13 cellular contexts compared by ENCODE assay signal in the genomic region with DNA sequence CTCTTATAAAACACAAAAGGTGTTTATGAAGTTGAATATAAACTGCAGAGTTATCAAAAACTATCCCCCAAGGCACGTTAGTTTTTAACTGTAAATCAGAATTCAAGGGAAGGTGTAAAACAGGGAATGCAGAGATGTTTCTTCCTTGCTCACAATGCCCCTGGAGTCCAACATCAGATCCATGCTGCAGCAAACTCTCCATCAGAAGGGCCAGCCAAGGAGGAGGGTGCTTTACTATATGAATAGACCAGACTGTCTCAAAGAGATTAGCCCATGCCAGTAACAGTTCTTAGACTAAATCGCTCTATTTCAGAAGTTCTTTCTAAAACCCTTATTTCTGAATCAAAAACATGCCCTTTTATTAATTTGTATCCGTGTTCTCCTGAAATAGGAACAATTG.
DNase-seq lines count a peak whose midpoint lies in the region; ATAC-seq and TF ChIP-seq lines count a peak whose summit lies in the region.
"Had no signal": no experiment of that assay in that cellular context is flagged by ENCODE, and none has a peak within 500 bp of the region (broad histone marks: within the 10 kb centered on the region; RNA-seq: fewer than 3 reads in every experiment).

No MANE protein-coding gene starts in this region.

- H3K9me2 ChIP-seq in hepatocyte (replicated peaks; ENCODE audit: insufficient read depth): no peaks in the 10 kb centered on the region

- DNase-seq in hepatocyte (ENCODE audit: low spot score): no peak
- peak in 11 of 49 donors; percentile 0 to 33 (median 3) for DNase-seq in substantia nigra (lab: John Stamatoyannopoulos, UW)
- no peak for DNase-seq in H4 (ENCODE audit: low spot score)
- DNase-seq: activated CD8-positive, alpha-beta memory T cell treated with anti-CD3 and anti-CD28 coated beads, Interleukin-2, amount 10 ng/mL, durations not matched to agents 7 days and 5 days; activated gamma-delta T cell treated with Interleukin-2 at 50 U/mL for 16 hours; islet precursor cell; stimulated activated CD8-positive, alpha-beta memory T cell treated with anti-CD3 and anti-CD28 coated beads, Interleukin-4, amount 100 ng/mL, for 48 hours had no signal

- H3K4me2 ChIP-seq in hepatocyte: no peak overlapping the region
- H3K4me2 ChIP-seq: BLaER1 had no signal

- no peaks in the 10 kb centered on the region for H3K27me3 ChIP-seq in hepatocyte
- H3K27me3 ChIP-seq: BLaER1 had no signal

- 79% methylated on average over 3 of the region's 3 CpGs for WGBS in hepatocyte (ENCODE audit: low lambda C conversion rate, missing lambda C conversion rate)

- TF ChIP-seq CTCF in hepatocyte (IDR thresholded peaks at IDR 0.05; ENCODE audit: poor library complexity): no peak

- no peak overlapping the region for H3K4me3 ChIP-seq in hepatocyte
- H3K4me3 ChIP-seq: BLaER1 had no signal

- no peaks in the 10 kb centered on the region for H3K79me2 ChIP-seq in hepatocyte

- H3K4me1 ChIP-seq in hepatocyte (ENCODE audit: insufficient read depth): peaks cover 34% of the 10 kb centered on the region
- H3K4me1 ChIP-seq: BLaER1 had no signal

- H2AFZ ChIP-seq in hepatocyte: no peak overlapping the region

- H3K36me3 ChIP-seq in hepatocyte (replicated peaks; ENCODE audit: insufficient read depth, low read depth): no peaks in the 10 kb centered on the region
- H3K36me3 ChIP-seq: BLaER1 had no signal

- H3K9me3 ChIP-seq in hepatocyte (ENCODE audit: low read depth): no peaks in the 10 kb centered on the region
- H3K9me3 ChIP-seq: BLaER1 had no signal

- ATAC-seq in HG03175 (IDR thresholded peaks at IDR 0.05; ENCODE audit: unreplicated experiment): peak; percentile 3
- ATAC-seq in SK-N-SH treated with all-trans-retinoic acid at 6 μM for 48 hours: peak; percentile 62
- ATAC-seq in GM21381 (IDR thresholded peaks at IDR 0.05; ENCODE audit: unreplicated experiment): no peak
- ATAC-seq in HG02588 (IDR thresholded peaks at IDR 0.05; ENCODE audit: unreplicated experiment): no peak

- no peaks in the 10 kb centered on the region for H4K20me1 ChIP-seq in hepatocyte (ENCODE audit: insufficient read depth, poor library complexity, severe bottlenecking)
- H4K20me1 ChIP-seq: BLaER1 had no signal

- H3K27ac ChIP-seq in hepatocyte: peak overlapping the region; percentile 8
- H3K27ac ChIP-seq in substantia nigra (ENCODE audit: low read depth, low read length, poor library complexity, severe bottlenecking): peak overlapping the region; percentile 40
- H3K27ac ChIP-seq: BLaER1, RWPE1 had no signal

TF ChIP-seq in SK-N-SH treated with all-trans-retinoic acid at 6 μM for 48 hours, 23 proteins besides CTCF, POLR2A, EP300 and RAD21:
- TF ChIP-seq ZNF565 (CRISPR knock-in tag; conservative IDR thresholded peaks at IDR 0.05; ENCODE audit: low read depth) (no peak), CSDC2 (CRISPR knock-in tag; IDR thresholded peaks at IDR 0.05) (no peak), GLIS3 (CRISPR knock-in tag; IDR thresholded peaks at IDR 0.05) (no peak), ARNTL (CRISPR knock-in tag; IDR thresholded peaks at IDR 0.05; ENCODE audit: borderline replicate concordance, low read depth) (no peak), ZFP3 (CRISPR knock-in tag; IDR thresholded peaks at IDR 0.05) (no peak), RARB (CRISPR knock-in tag; IDR thresholded peaks at IDR 0.05) (no peak), ZC3H10 (CRISPR knock-in tag; IDR thresholded peaks at IDR 0.05) (no peak), ISL1 (CRISPR knock-in tag; IDR thresholded peaks at IDR 0.05) (no peak), ZNF70 (CRISPR knock-in tag; IDR thresholded peaks at IDR 0.05) (no peak), ZFP30 (CRISPR knock-in tag; IDR thresholded peaks at IDR 0.05) (no peak), OSR1 (CRISPR knock-in tag; IDR thresholded peaks at IDR 0.05) (no peak)
- TF ChIP-seq, protein P1, sequence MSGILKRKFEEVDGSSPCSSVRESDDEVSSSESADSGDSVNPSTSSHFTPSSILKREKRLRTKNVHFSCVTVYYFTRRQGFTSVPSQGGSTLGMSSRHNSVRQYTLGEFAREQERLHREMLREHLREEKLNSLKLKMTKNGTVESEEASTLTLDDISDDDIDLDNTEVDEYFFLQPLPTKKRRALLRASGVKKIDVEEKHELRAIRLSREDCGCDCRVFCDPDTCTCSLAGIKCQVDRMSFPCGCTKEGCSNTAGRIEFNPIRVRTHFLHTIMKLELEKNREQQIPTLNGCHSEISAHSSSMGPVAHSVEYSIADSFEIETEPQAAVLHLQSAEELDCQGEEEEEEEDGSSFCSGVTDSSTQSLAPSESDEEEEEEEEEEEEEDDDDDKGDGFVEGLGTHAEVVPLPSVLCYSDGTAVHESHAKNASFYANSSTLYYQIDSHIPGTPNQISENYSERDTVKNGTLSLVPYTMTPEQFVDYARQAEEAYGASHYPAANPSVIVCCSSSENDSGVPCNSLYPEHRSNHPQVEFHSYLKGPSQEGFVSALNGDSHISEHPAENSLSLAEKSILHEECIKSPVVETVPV (CRISPR knock-in tag; IDR thresholded peaks at IDR 0.05): no peak
- TF ChIP-seq, protein P2, sequence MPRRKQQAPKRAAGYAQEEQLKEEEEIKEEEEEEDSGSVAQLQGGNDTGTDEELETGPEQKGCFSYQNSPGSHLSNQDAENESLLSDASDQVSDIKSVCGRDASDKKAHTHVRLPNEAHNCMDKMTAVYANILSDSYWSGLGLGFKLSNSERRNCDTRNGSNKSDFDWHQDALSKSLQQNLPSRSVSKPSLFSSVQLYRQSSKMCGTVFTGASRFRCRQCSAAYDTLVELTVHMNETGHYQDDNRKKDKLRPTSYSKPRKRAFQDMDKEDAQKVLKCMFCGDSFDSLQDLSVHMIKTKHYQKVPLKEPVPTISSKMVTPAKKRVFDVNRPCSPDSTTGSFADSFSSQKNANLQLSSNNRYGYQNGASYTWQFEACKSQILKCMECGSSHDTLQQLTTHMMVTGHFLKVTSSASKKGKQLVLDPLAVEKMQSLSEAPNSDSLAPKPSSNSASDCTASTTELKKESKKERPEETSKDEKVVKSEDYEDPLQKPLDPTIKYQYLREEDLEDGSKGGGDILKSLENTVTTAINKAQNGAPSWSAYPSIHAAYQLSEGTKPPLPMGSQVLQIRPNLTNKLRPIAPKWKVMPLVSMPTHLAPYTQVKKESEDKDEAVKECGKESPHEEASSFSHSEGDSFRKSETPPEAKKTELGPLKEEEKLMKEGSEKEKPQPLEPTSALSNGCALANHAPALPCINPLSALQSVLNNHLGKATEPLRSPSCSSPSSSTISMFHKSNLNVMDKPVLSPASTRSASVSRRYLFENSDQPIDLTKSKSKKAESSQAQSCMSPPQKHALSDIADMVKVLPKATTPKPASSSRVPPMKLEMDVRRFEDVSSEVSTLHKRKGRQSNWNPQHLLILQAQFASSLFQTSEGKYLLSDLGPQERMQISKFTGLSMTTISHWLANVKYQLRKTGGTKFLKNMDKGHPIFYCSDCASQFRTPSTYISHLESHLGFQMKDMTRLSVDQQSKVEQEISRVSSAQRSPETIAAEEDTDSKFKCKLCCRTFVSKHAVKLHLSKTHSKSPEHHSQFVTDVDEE (CRISPR knock-in tag; IDR thresholded peaks at IDR 0.05): no peak
- TF ChIP-seq, protein P3, sequence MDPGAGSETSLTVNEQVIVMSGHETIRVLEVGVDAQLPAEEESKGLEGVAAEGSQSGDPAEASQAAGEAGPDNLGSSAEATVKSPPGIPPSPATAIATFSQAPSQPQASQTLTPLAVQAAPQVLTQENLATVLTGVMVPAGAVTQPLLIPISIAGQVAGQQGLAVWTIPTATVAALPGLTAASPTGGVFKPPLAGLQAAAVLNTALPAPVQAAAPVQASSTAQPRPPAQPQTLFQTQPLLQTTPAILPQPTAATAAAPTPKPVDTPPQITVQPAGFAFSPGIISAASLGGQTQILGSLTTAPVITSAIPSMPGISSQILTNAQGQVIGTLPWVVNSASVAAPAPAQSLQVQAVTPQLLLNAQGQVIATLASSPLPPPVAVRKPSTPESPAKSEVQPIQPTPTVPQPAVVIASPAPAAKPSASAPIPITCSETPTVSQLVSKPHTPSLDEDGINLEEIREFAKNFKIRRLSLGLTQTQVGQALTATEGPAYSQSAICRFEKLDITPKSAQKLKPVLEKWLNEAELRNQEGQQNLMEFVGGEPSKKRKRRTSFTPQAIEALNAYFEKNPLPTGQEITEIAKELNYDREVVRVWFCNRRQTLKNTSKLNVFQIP (CRISPR knock-in tag; IDR thresholded peaks at IDR 0.05; ENCODE audit: borderline replicate concordance, low read depth): no peak

Comparison
In these comparisons a context has a peak if more than half of its experiments do, and no peak if none do; other contexts are left out.
1. ATAC-seq: peak in HG03175 (single experiment) and SK-N-SH treated with all-trans-retinoic acid at 6 μM for 48 hours (single experiment); none in GM21381 (single experiment) and HG02588 (single experiment).